Comparison of ENCODE assay signal across 33 cellular contexts in genomic region chr10:33485276-33485675, GRCh38.
A peak's percentile ranks its signal among the peaks of the same experiment; 100 is the strongest.
DNase-seq lines count a peak whose midpoint lies in the region; ATAC-seq, FAIRE-seq and TF ChIP-seq lines count a peak whose summit lies in the region.
"Had no signal": no experiment of that assay in that cellular context is flagged by ENCODE, and none has a peak within 500 bp of the region (broad histone marks: within the 10 kb centered on the region; RNA-seq: fewer than 3 reads in every experiment).

No MANE protein-coding gene starts in this region.

- H3K36me3 ChIP-seq in ACC112 (ENCODE audit: insufficient read depth, low read length) (no peaks in the 10 kb centered on the region), HUES64 (ENCODE audit: insufficient read depth, low read length) (no peaks in the 10 kb centered on the region), ectodermal cell (ENCODE audit: control insufficient read depth, insufficient read depth, low read length) (no peaks in the 10 kb centered on the region), upper lobe of right lung (no peaks in the 10 kb centered on the region)
- H3K36me3 ChIP-seq: esophagus muscularis mucosa, heart left ventricle, lower lobe of right lung, right atrium auricular region, WERI-Rb-1 had no signal

- H3K27me3 ChIP-seq in ACC112 (ENCODE audit: insufficient read depth, low read length) (no peaks in the 10 kb centered on the region), HUES64 (ENCODE audit: insufficient read depth, low read length) (no peaks in the 10 kb centered on the region), ectodermal cell (ENCODE audit: control insufficient read depth, insufficient read depth, low read length, poor library complexity, severe bottlenecking) (no peaks in the 10 kb centered on the region), upper lobe of right lung (no peaks in the 10 kb centered on the region)
- H3K27me3 ChIP-seq: esophagus muscularis mucosa, heart left ventricle, right atrium auricular region, testis had no signal

- H3K4me3 ChIP-seq in ACC112 (ENCODE audit: low read depth, low read length) = no peak overlapping the region
- no peak overlapping the region for H3K4me3 ChIP-seq in HUES64 (ENCODE audit: low read length)
- no peak overlapping the region for H3K4me3 ChIP-seq in ectodermal cell (ENCODE audit: insufficient read depth, low read depth, low read length)
- H3K4me3 ChIP-seq in upper lobe of right lung = no peak overlapping the region
- H3K4me3 ChIP-seq: coronary artery, esophagus muscularis mucosa, heart left ventricle, lower lobe of right lung, mucosa of descending colon, right atrium auricular region, testis had no signal

- H3K27me3 Mint-ChIP-seq in nephron (ENCODE audit: low read depth) = peaks cover 4% of the 10 kb centered on the region
- H3K27me3 Mint-ChIP-seq: activated T-cell treated with anti-CD3 and anti-CD28 coated beads, Interleukin-2, amount 50 U/mL, for 24 hours; CD4-positive, CD25-positive, alpha-beta regulatory T cell had no signal

- peak overlapping the region; percentile 49 for H2AFZ ChIP-seq in ACC112 (ENCODE audit: low read length, unreplicated experiment)

- no peak for ATAC-seq in GM19035 (IDR thresholded peaks at IDR 0.05; ENCODE audit: unreplicated experiment)
- ATAC-seq in upper lobe of right lung = no peak
- ATAC-seq: lower lobe of right lung, mucosa of descending colon, natural killer cell had no signal

- H3K9me3 ChIP-seq in HUES64 (ENCODE audit: insufficient read depth, low read depth, low read length) (peaks cover 5% of the 10 kb centered on the region; the same call in 1 of the 2 replicates), ectodermal cell (ENCODE audit: control insufficient read depth, low read length) (no peaks in the 10 kb centered on the region), upper lobe of right lung (no peaks in the 10 kb centered on the region)
- H3K9me3 ChIP-seq: esophagus muscularis mucosa, lower lobe of right lung, mucosa of descending colon, right atrium auricular region, testis had no signal

- TF ChIP-seq CTCF in nephron (IDR thresholded peaks at IDR 0.05; ENCODE audit: unreplicated experiment in 3 of 3) (no peak), upper lobe of right lung (IDR thresholded peaks at IDR 0.05) (no peak)

- WGBS in HUES64 = 89% methylated on average over 2 of the region's 3 CpGs
- 76% methylated on average over 3 of the region's 3 CpGs for WGBS in ectodermal cell, 2 experiments

- peak overlapping the region in 2 of 3 experiments; percentile 4 to 80 for H3K27ac Mint-ChIP-seq in nephron
- H3K27ac Mint-ChIP-seq: activated naive CD8-positive, alpha-beta T cell treated with anti-CD3 and anti-CD28 coated beads for 36 hours; activated T-cell treated with anti-CD3 and anti-CD28 coated beads, Interleukin-2, amount 50 U/mL, for 24 hours; CD4-positive, CD25-positive, alpha-beta regulatory T cell; natural killer cell; stimulated activated naive CD8-positive, alpha-beta T cell treated with anti-CD3 and anti-CD28 coated beads, Interleukin-15, Interleukin-2, amounts not matched to agents 100 ng/mL and 50 ng/mL, for 24 hours had no signal

- no peak for FAIRE-seq in RCC 7860 (lab: Jason Lieb, UNC)
- FAIRE-seq: GM18507, small intestine, urothelium cell line had no signal

- peak overlapping the region; percentile 12; the same call in 1 of the 2 replicates for H3K9ac ChIP-seq in HUES64 (ENCODE audit: low read depth, low read length)

- no peaks in the 10 kb centered on the region for H3K79me2 ChIP-seq in ACC112 (ENCODE audit: control insufficient read depth, insufficient read depth, low read length, unreplicated experiment)

- DNase-seq in NOMO-1 treated with DMSO at 0.1 percent for 48 hours (lab: John Stamatoyannopoulos, UW; ENCODE audit: unreplicated experiment) (no peak), RCC 7860 (ENCODE audit: low spot score) (no peak), upper lobe of right lung (no peak)
- DNase-seq: activated CD4-positive, alpha-beta T cell treated with anti-CD3 and anti-CD28 coated beads for 48 hours; activated gamma-delta T cell; activated naive CD8-positive, alpha-beta T cell treated with anti-CD3 and anti-CD28 coated beads for 36 hours; activated T-cell treated with anti-CD3 and anti-CD28 coated beads, Interleukin-2, amount 50 U/mL, for 24 hours; anterior cingulate cortex; CD4-positive, CD25-positive, alpha-beta regulatory T cell; heart left ventricle; lower lobe of right lung; mucosa of descending colon; natural killer cell; NCI-H1092 treated with DMSO at 0.1 percent for 48 hours; NCI-H1694 treated with DMSO at 0.1 percent for 48 hours; NCI-H510A; posterior cingulate gyrus; small intestine; T1000; testis; WERI-Rb-1 had no signal

- H3K36me3 Mint-ChIP-seq in nephron (ENCODE audit: low read depth) = no peaks in the 10 kb centered on the region
- H3K36me3 Mint-ChIP-seq: activated naive CD8-positive, alpha-beta T cell treated with anti-CD3 and anti-CD28 coated beads for 36 hours; CD4-positive, CD25-positive, alpha-beta regulatory T cell; natural killer cell had no signal

- intact Hi-C loops in upper lobe of right lung (cut with DNase I) = no loop called here

- no peaks in the 10 kb centered on the region for H3K9me3 Mint-ChIP-seq in nephron
- H3K9me3 Mint-ChIP-seq: activated naive CD8-positive, alpha-beta T cell treated with anti-CD3 and anti-CD28 coated beads for 36 hours; activated T-cell treated with anti-CD3 and anti-CD28 coated beads, Interleukin-2, amount 50 U/mL, for 24 hours; natural killer cell; stimulated activated naive CD8-positive, alpha-beta T cell treated with anti-CD3 and anti-CD28 coated beads, Interleukin-15, Interleukin-2, amounts not matched to agents 100 ng/mL and 50 ng/mL, for 24 hours had no signal

- H3K4me1 Mint-ChIP-seq in nephron = peaks cover 56% of the 10 kb centered on the region

- H3K27ac ChIP-seq in ACC112 (ENCODE audit: low read depth, low read length) = no peak overlapping the region
- H3K27ac ChIP-seq in HUES64 (ENCODE audit: low read depth, low read length) = peak overlapping the region; percentile 51; the same call in 1 of the 2 replicates
- H3K27ac ChIP-seq in ectodermal cell (ENCODE audit: insufficient read depth, low read depth, low read length, poor library complexity, severe bottlenecking) = peak overlapping the region; percentile 37
- H3K27ac ChIP-seq in upper lobe of right lung = no peak overlapping the region
- H3K27ac ChIP-seq: coronary artery, esophagus muscularis mucosa, lower lobe of right lung, right atrium auricular region, RWPE1, testis, WERI-Rb-1 had no signal

- no peak overlapping the region for H3K4me3 Mint-ChIP-seq in nephron
- H3K4me3 Mint-ChIP-seq: activated naive CD8-positive, alpha-beta T cell treated with anti-CD3 and anti-CD28 coated beads for 36 hours; activated T-cell treated with anti-CD3 and anti-CD28 coated beads, Interleukin-2, amount 50 U/mL, for 24 hours; CD4-positive, CD25-positive, alpha-beta regulatory T cell; natural killer cell; stimulated activated naive CD8-positive, alpha-beta T cell treated with anti-CD3 and anti-CD28 coated beads, Interleukin-15, Interleukin-2, amounts not matched to agents 100 ng/mL and 50 ng/mL, for 24 hours had no signal

- H3K4me1 ChIP-seq in ACC112 (ENCODE audit: control insufficient read depth, insufficient read depth, low read length, unreplicated experiment) = peaks cover 37% of the 10 kb centered on the region
- peaks cover 32% of the 10 kb centered on the region for H3K4me1 ChIP-seq in HUES64 (ENCODE audit: insufficient read depth, low read length)
- peaks cover 28% of the 10 kb centered on the region for H3K4me1 ChIP-seq in ectodermal cell (ENCODE audit: control insufficient read depth, insufficient read depth, low read length)
- no peaks in the 10 kb centered on the region for H3K4me1 ChIP-seq in upper lobe of right lung

Comparison
In these comparisons a context has a peak if more than half of its experiments do, and no peak if none do; other contexts are left out.
1. H3K27ac ChIP-seq: peak in HUES64 (single experiment) and ectodermal cell (single experiment); none in ACC112 (single experiment) and upper lobe of right lung (single experiment).